Comparison of ENCODE assay signal across 1 cellular context in the genomic region with DNA sequence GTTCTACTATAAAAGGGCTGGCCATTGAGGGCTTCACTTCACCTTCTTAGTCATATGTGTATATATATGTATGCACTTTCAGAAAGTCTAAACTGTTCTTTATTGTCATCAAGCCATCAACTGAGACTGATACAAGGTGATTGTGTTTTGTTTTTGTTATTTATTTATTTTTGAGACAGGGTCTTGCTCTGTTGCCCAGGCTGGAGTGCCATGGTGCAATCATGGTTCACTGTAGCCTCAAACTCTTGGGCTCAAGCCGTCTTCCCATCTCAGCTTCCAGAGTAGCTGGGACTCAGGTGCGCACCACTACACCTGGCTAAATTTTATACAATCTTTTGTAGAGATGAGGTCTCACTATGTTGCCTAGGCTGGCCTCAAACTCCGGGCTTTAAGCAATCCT.
TF ChIP-seq lines count a peak whose summit lies in the region.

No MANE protein-coding gene starts in this region.

TF ChIP-seq in HepG2, 621 proteins besides CTCF, POLR2A, EP300 and RAD21:
- TF ChIP-seq U2AF1 (optimal IDR thresholded peaks at IDR 0.05; ENCODE audit: low read depth, low read length), result no peak
- TF ChIP-seq ZNF441 (CRISPR knock-in tag; IDR thresholded peaks at IDR 0.05; ENCODE audit: borderline replicate concordance), result no peak
- TF ChIP-seq, protein P1, sequence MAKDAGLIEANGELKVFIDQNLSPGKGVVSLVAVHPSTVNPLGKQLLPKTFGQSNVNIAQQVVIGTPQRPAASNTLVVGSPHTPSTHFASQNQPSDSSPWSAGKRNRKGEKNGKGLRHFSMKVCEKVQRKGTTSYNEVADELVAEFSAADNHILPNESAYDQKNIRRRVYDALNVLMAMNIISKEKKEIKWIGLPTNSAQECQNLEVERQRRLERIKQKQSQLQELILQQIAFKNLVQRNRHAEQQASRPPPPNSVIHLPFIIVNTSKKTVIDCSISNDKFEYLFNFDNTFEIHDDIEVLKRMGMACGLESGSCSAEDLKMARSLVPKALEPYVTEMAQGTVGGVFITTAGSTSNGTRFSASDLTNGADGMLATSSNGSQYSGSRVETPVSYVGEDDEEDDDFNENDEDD (CRISPR knock-in tag; IDR thresholded peaks at IDR 0.05; ENCODE audit: borderline replicate concordance), result no peak
- TF ChIP-seq IKZF1 (IDR thresholded peaks at IDR 0.05), result no peak
- no peak for TF ChIP-seq ZNF225 (CRISPR knock-in tag; IDR thresholded peaks at IDR 0.05)
- TF ChIP-seq, protein P2, sequence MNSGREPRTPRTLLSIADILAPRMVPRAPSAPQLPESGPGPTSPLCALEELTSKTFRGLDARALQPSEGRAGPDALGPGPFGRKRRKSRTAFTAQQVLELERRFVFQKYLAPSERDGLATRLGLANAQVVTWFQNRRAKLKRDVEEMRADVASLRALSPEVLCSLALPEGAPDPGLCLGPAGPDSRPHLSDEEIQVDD (CRISPR knock-in tag; IDR thresholded peaks at IDR 0.05; ENCODE audit: borderline replicate concordance), result no peak
- TF ChIP-seq MEF2D (CRISPR knock-in tag; IDR thresholded peaks at IDR 0.05), result no peak
- TF ChIP-seq ZNF121 (CRISPR knock-in tag; IDR thresholded peaks at IDR 0.05), result peak; percentile 87
